In genomic region chr16:881219-882097, GRCh38 we compare ENCODE assay signal across 16 cellular contexts.
"Had no signal": no experiment of that assay in that cellular context is flagged by ENCODE, and none has a peak within 500 bp of the region (broad histone marks: within the 10 kb centered on the region; RNA-seq: fewer than 3 reads in every experiment).

No MANE protein-coding gene starts in this region.

- H3K4me3 Mint-ChIP-seq: neural progenitor cell had no signal

- H3K27me3 ChIP-seq: adrenal gland, esophagus muscularis mucosa, neural progenitor cell, pancreas, transverse colon, vagina had no signal

- DNase-seq: activated CD4-positive, alpha-beta T cell treated with anti-CD3 and anti-CD28 coated beads for 1 hour; activated CD4-positive, alpha-beta T cell treated with anti-CD3 and anti-CD28 coated beads, Interleukin-2, amount 50 U/mL, for 48 hours; adrenal gland; hippocampal formation; naive B cell; stimulated activated CD4-positive, alpha-beta T cell treated with anti-CD3 and anti-CD28 coated beads, Interleukin-2, amount 100 ng/mL, for 48 hours; stimulated activated naive CD4-positive, alpha-beta T cell treated with Interleukin-2 at 50 U/mL for 16 hours; substantia nigra; T-helper 1 cell; transverse colon had no signal

- ATAC-seq: pancreas had no signal

- H3K27me3 Mint-ChIP-seq: naive B cell had no signal

- H3K4me3 ChIP-seq: adrenal gland, coronary artery, esophagus muscularis mucosa, lung, neural progenitor cell, pancreas, transverse colon, vagina had no signal

- H3K4me1 ChIP-seq: adrenal gland, esophagus muscularis mucosa, pancreas, transverse colon, vagina had no signal

- H3K27ac ChIP-seq: adrenal gland, coronary artery, esophagus muscularis mucosa, neural progenitor cell, pancreas, transverse colon, vagina had no signal

- H3K36me3 ChIP-seq: adrenal gland, neural progenitor cell had no signal

- H3K9me3 ChIP-seq: adrenal gland, pancreas had no signal

- H3K27ac Mint-ChIP-seq: neural progenitor cell had no signal

- H3K9me3 Mint-ChIP-seq: neural progenitor cell had no signal
